8 cellular contexts compared by ENCODE assay signal in the genomic region with DNA sequence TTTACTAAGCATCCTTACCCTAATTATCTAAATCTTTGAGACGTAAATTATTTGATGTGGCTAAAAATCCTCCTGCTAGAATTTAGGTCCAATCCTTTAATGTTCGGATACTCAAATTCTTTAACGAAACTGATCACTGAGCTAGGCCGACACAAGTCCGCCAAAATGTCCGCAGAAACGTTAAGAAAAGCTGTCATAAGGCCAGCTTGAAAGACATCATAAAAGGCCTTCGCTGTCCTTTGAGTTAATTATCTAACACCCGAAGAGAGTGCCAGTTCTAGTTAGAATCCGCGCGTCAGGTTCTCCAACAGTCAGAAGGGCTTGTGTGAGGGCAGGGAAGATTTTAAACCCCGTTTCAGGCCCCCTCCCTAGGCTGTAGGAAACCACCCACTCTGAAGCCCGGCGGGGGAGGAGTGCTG. TPM values are rescaled to one million over a fixed set of nuclear protein-coding genes. Genes with fewer than 3 reads are reported as not detected.
DNase-seq lines count a peak whose midpoint lies in the region; ATAC-seq and TF ChIP-seq lines count a peak whose summit lies in the region.

No MANE protein-coding gene starts in this region.

- no peak for ATAC-seq in naive thymus-derived CD4-positive, alpha-beta T cell
- no peak for ATAC-seq in HG02885 (IDR thresholded peaks at IDR 0.05; ENCODE audit: poor library complexity, unreplicated experiment)

- H3K4me3 ChIP-seq in GM06990 (replicated peaks; ENCODE audit: low read depth, low read length) (peak overlapping the region; percentile 98), MG63 (peak overlapping the region; percentile 98)
- peak overlapping the region; percentile 80 for H3K4me3 ChIP-seq in naive thymus-derived CD4-positive, alpha-beta T cell (ENCODE audit: low read length)

- peak overlapping the region; percentile 92 to 100 (median 96) for H3K4me3 Mint-ChIP-seq in naive thymus-derived CD4-positive, alpha-beta T cell

- DNase-seq in GM06990 (ENCODE audit: extremely low read depth, insufficient read length) (no peak), MG63 (no peak), dedifferentiated amniotic fluid mesenchymal stem cell (ENCODE audit: extremely low spot score) (peak; percentile 93), CD1c-positive myeloid dendritic cell (ENCODE audit: extremely low spot score) (no peak), NCI-H1930 (lab: John Stamatoyannopoulos, UW) (no peak)
- peak in 1 of 9 donors; percentile 93 for DNase-seq in naive thymus-derived CD4-positive, alpha-beta T cell
- DNase-seq in stimulated activated CD4-positive, alpha-beta T cell treated with anti-CD3 and anti-CD28 coated beads, Interleukin-15, amount 100 ng/mL, for 24 hours: no peak

- no peaks in the 10 kb centered on the region for H3K27me3 ChIP-seq in GM06990 (replicated peaks; ENCODE audit: control insufficient read depth, insufficient read depth, low read length)
- H3K27me3 ChIP-seq in MG63: no peaks in the 10 kb centered on the region
- H3K27me3 ChIP-seq in naive thymus-derived CD4-positive, alpha-beta T cell (ENCODE audit: control insufficient read depth in 2 of 2, insufficient read depth in 2 of 2, low read length in 2 of 2): no peaks in the 10 kb centered on the region

- no peak for TF ChIP-seq CTCF in GM06990 (IDR thresholded peaks at IDR 0.05; ENCODE audit: insufficient read depth, low read length, poor library complexity, severe bottlenecking)

- H3K9me3 ChIP-seq in MG63: no peaks in the 10 kb centered on the region
- H3K9me3 ChIP-seq in naive thymus-derived CD4-positive, alpha-beta T cell (ENCODE audit: control insufficient read depth in 2 of 3, low read length in 3 of 3): no peaks in the 10 kb centered on the region

- H3K9me3 Mint-ChIP-seq in naive thymus-derived CD4-positive, alpha-beta T cell: peaks cover 0 to 5% (median 0%) of the 10 kb centered on the region in 11 donors

- peaks cover 20 to 58% (median 47%) of the 10 kb centered on the region in 7 donors for H3K4me1 Mint-ChIP-seq in naive thymus-derived CD4-positive, alpha-beta T cell

- H3K27me3 Mint-ChIP-seq in naive thymus-derived CD4-positive, alpha-beta T cell: peaks cover 0 to 3% (median 0%) of the 10 kb centered on the region in 5 donors

- peaks cover 0 to 6% (median 1%) of the 10 kb centered on the region in 5 donors for H3K36me3 Mint-ChIP-seq in naive thymus-derived CD4-positive, alpha-beta T cell

- POLR2A ChIA-PET in naive thymus-derived CD4-positive, alpha-beta T cell (lab: Charles Lee): interaction anchor here (0.6 to 4.1 kb wide), 16 partner anchors 15 to 987 kb away, joined by 3 to 21 read pairs (median 4); a partner anchor contains a TSS

- no peaks in the 10 kb centered on the region for H3K36me3 ChIP-seq in GM06990 (ENCODE audit: control insufficient read depth, insufficient read depth, low read length)
- H3K36me3 ChIP-seq in MG63: peaks cover 27% of the 10 kb centered on the region
- peaks cover 0 to 8% (median 0%) of the 10 kb centered on the region in 3 experiments for H3K36me3 ChIP-seq in naive thymus-derived CD4-positive, alpha-beta T cell (ENCODE audit: control insufficient read depth in 2 of 3, insufficient read depth in 3 of 3, low read length in 3 of 3)

- peak overlapping the region; percentile 94 for H3K27ac ChIP-seq in naive thymus-derived CD4-positive, alpha-beta T cell (ENCODE audit: low read depth, low read length)

- H3K4me1 ChIP-seq in naive thymus-derived CD4-positive, alpha-beta T cell (ENCODE audit: control insufficient read depth in 2 of 2, insufficient read depth in 2 of 2, low read length in 2 of 2): peaks cover 12 to 31% of the 10 kb centered on the region in 2 donors

- CTCF ChIA-PET in naive thymus-derived CD4-positive, alpha-beta T cell (lab: Charles Lee): interaction anchor here (1.9 kb wide), 1 partner anchor 88 kb away, joined by 5 read pairs; a partner anchor contains a TSS

- peak overlapping the region; percentile 94 to 100 (median 99) for H3K27ac Mint-ChIP-seq in naive thymus-derived CD4-positive, alpha-beta T cell

- intact Hi-C loops in naive thymus-derived CD4-positive, alpha-beta T cell (cut with micrococcal nuclease): loop anchor here (1.0 to 10.0 kb wide), 19 partner anchors 15 to 1284 kb away; a partner anchor contains a TSS

RNA-seq across cellular contexts. Expression of a gene that starts 0.8 kb away (rescaled TPM):
- 235 and 287 TPM in 2 replicates for total RNA-seq in MG63 (2014; rRNA removed; shearing (Covaris generic); ENCODE audit: low replicate concordance)
- total RNA-seq in naive thymus-derived CD4-positive, alpha-beta T cell: 100 to 1,000 TPM in 1 of 5 experiments, 10 to 100 TPM in 4; 67.1 to 174 (median 88.4) TPM
- 10 to 100 TPM; 31.2 to 48.2 TPM for polyA plus RNA-seq in naive thymus-derived CD4-positive, alpha-beta T cell

RNA-seq across cellular contexts. Expression of a gene that starts 53.5 kb away (rescaled TPM):
- 45.1 and 131 TPM in 2 replicates for total RNA-seq in MG63 (2014; rRNA removed; shearing (Covaris generic); ENCODE audit: low replicate concordance)
- total RNA-seq in naive thymus-derived CD4-positive, alpha-beta T cell: 10 to 100 TPM; 21.3 to 44.9 (median 29.4) TPM
- polyA plus RNA-seq in naive thymus-derived CD4-positive, alpha-beta T cell: 10 to 100 TPM; 27.1 to 27.7 TPM
